In genomic region chr10:75226055-75226454, GRCh38 we compare ENCODE assay signal across 8 cellular contexts. TPM values are rescaled to one million over a fixed set of nuclear protein-coding genes. Genes with fewer than 3 reads are reported as not detected.
DNase-seq lines count a peak whose midpoint lies in the region; ATAC-seq lines count a peak whose summit lies in the region.

No MANE protein-coding gene starts in this region.

- ATAC-seq in activated CD8-positive, alpha-beta memory T cell treated with anti-CD3 and anti-CD28 coated beads, Interleukin-2, amount 10 ng/mL, durations not matched to agents 7 days and 5 days, result no peak

- peaks cover 54% of the 10 kb centered on the region for H3K36me3 ChIP-seq in thymus (ENCODE audit: control insufficient read depth, insufficient read depth)

- no peaks in the 10 kb centered on the region for H3K27me3 Mint-ChIP-seq in activated CD8-positive, alpha-beta memory T cell treated with anti-CD3 and anti-CD28 coated beads, Interleukin-2, amount 10 ng/mL, durations not matched to agents 7 days and 5 days

- H3K4me1 ChIP-seq in thymus (ENCODE audit: control insufficient read depth, insufficient read depth, low read length), result no peaks in the 10 kb centered on the region

- H3K9me3 ChIP-seq in thymus (ENCODE audit: control insufficient read depth), result no peaks in the 10 kb centered on the region

- H3K27ac ChIP-seq in cingulate gyrus (ENCODE audit: low read depth, low read length), result peak overlapping the region; percentile 62
- peak overlapping the region; percentile 42 for H3K27ac ChIP-seq in thymus (ENCODE audit: low read depth)

- CTCF ChIA-PET in activated CD8-positive, alpha-beta memory T cell treated with anti-CD3 and anti-CD28 coated beads, Interleukin-2, amount 10 ng/mL, durations not matched to agents 7 days and 5 days (lab: Charles Lee), result interaction anchor here (1.9 to 7.4 kb wide), 4 partner anchors 8 to 39 kb away, joined by 10 to 41 read pairs (median 24); partner anchors contain the start of genes COMTD1 and VDAC2

- no peak for DNase-seq in activated CD8-positive, alpha-beta memory T cell treated with anti-CD3 and anti-CD28 coated beads, Interleukin-2, amount 10 ng/mL, durations not matched to agents 7 days and 5 days
- DNase-seq in activated CD8-positive, alpha-beta memory T cell treated with anti-CD3 and anti-CD28 coated beads, Interleukin-2, amount 50 U/mL, for 4 hours, result no peak
- DNase-seq in mesenteric fat pad (ENCODE audit: low spot score) (peak; percentile 28), KBM-7 (no peak), NCI-H146 treated with DMSO at 0.1 percent for 48 hours (lab: John Stamatoyannopoulos, UW; ENCODE audit: unreplicated experiment) (no peak)
- no peak for DNase-seq in activated CD4-positive, CD25-positive, alpha-beta regulatory T cell treated with anti-CD3 and anti-CD28 coated beads, Interleukin-2, amount 50 U/mL, for 72 hours

- no peaks in the 10 kb centered on the region for H3K27me3 ChIP-seq in thymus (ENCODE audit: control insufficient read depth, insufficient read depth)

- H3K4me1 Mint-ChIP-seq in activated CD8-positive, alpha-beta memory T cell treated with anti-CD3 and anti-CD28 coated beads, Interleukin-2, amount 10 ng/mL, durations not matched to agents 7 days and 5 days, result peaks cover 46% of the 10 kb centered on the region

- H3K36me3 Mint-ChIP-seq in activated CD8-positive, alpha-beta memory T cell treated with anti-CD3 and anti-CD28 coated beads, Interleukin-2, amount 10 ng/mL, durations not matched to agents 7 days and 5 days, result peaks cover 51% of the 10 kb centered on the region

- H3K4me3 ChIP-seq in thymus (ENCODE audit: low read length), result no peak overlapping the region

- no peaks in the 10 kb centered on the region for H3K9me3 Mint-ChIP-seq in activated CD8-positive, alpha-beta memory T cell treated with anti-CD3 and anti-CD28 coated beads, Interleukin-2, amount 10 ng/mL, durations not matched to agents 7 days and 5 days (ENCODE audit: low read depth)

- H3K27ac Mint-ChIP-seq in activated CD8-positive, alpha-beta memory T cell treated with anti-CD3 and anti-CD28 coated beads, Interleukin-2, amount 10 ng/mL, durations not matched to agents 7 days and 5 days, result peak overlapping the region; percentile 28

- in situ Hi-C loops in KBM-7 (cut with MboI; ENCODE audit: low pct_unique_long_range_greater_than_20kb, low sequenced_read_pairs), result no loop called here

- H3K4me3 Mint-ChIP-seq in activated CD8-positive, alpha-beta memory T cell treated with anti-CD3 and anti-CD28 coated beads, Interleukin-2, amount 10 ng/mL, durations not matched to agents 7 days and 5 days, result no peak overlapping the region

- WGBS in thymus, result 94% methylated on average over 3 of the region's 3 CpGs

RNA-seq across cellular contexts. Expression of gene COMTD1, which starts 9.7 kb away (rescaled TPM):
- total RNA-seq in activated CD8-positive, alpha-beta memory T cell treated with anti-CD3 and anti-CD28 coated beads, Interleukin-2, amount 10 ng/mL, durations not matched to agents 7 days and 5 days, result 10 to 100 TPM; 39.8 to 43.2 TPM
- 19.6 TPM for total RNA-seq in mesenteric fat pad
- polyA plus RNA-seq in thymus, result 40.7 TPM

RNA-seq across cellular contexts. Expression of gene VDAC2, which starts 15.5 kb away (rescaled TPM):
- total RNA-seq in activated CD8-positive, alpha-beta memory T cell treated with anti-CD3 and anti-CD28 coated beads, Interleukin-2, amount 10 ng/mL, durations not matched to agents 7 days and 5 days, result 100 to 1,000 TPM; 136 to 156 TPM
- total RNA-seq in mesenteric fat pad, result 164 TPM
- polyA plus RNA-seq in thymus, result 146 TPM
